Comparison of ENCODE assay signal across 11 cellular contexts in the genomic region with DNA sequence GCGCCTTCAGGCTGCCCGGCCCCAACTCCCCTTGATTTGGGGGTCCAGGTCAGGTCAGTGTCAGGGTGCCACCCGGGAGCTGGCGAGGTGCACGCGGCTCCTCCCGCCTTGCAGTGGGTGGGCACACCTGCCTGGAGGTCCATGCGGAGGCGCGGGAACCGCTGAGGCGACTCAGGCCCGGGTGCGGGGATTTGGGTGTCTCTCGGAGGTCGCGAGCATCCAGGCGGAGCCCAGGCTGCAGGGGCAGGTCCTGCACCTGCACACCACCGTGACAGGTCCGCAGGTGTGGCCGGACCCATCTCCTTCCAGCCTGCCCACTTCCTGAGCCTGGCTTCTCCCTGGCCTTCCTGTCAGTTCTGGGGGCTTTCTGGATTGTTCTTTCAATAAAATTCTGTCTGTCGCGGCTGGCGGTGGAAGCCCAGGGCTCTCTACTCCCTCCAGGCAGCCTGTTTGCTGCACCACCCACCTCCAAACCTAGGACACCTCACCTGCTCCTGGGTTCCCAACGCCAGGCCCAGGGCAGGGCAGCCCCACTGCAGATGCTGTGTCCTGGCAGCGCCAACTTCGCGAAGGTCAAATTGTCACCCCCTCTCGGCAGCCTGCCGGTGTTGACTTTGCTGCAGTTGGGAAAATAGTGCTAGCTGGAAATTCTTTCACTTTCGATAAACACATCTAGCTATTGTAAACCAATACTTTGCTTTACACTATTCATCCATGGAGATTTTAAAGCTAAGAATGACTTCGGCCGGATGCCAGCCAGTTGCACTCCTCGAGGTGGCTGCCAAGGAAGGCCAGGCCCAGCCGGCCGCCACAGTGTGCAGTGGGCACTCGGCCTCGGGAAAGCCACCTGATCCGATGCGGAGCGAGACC. TPM values are rescaled to one million over a fixed set of nuclear protein-coding genes. Genes with fewer than 3 reads are reported as not detected.
DNase-seq lines count a peak whose midpoint lies in the region; ATAC-seq and TF ChIP-seq lines count a peak whose summit lies in the region.
"Had no signal": no experiment of that assay in that cellular context is flagged by ENCODE, and none has a peak within 500 bp of the region (broad histone marks: within the 10 kb centered on the region; RNA-seq: fewer than 3 reads in every experiment).

No MANE protein-coding gene starts in this region.

- H3K9ac ChIP-seq in colonic mucosa (ENCODE audit: low read depth in 2 of 2, low read length in 2 of 2), result peak overlapping the region; percentile 35 to 55

- peak; percentile 15 for DNase-seq in activated T-cell treated with anti-CD3 and anti-CD28 coated beads, Interleukin-2, amount 50 U/mL, for 1 hour
- DNase-seq in activated T-cell treated with anti-CD3 and anti-CD28 coated beads, Interleukin-2, amount 50 U/mL, for 72 hours, result no peak
- DNase-seq in colonic mucosa (peak; percentile 49), right lobe of liver (peak; percentile 66 to 73 (median 71)), tibial artery (peak; percentile 24 to 76), medulla oblongata (ENCODE audit: extremely low spot score) (no peak), NCI-H82 (lab: John Stamatoyannopoulos, UW) (no peak)

- no peak for TF ChIP-seq POLR2A in right lobe of liver (IDR thresholded peaks at IDR 0.05)

- peaks cover 0 to 2% of the 10 kb centered on the region in 2 donors for H3K36me3 Mint-ChIP-seq in activated T-cell treated with anti-CD3 and anti-CD28 coated beads, Interleukin-2, amount 50 U/mL, for 72 hours (ENCODE audit: insufficient read depth in 2 of 2)

- H3K27ac ChIP-seq in colonic mucosa, result no peak overlapping the region
- H3K27ac ChIP-seq in right lobe of liver, result peak overlapping the region in 1 of 3 donors; percentile 52
- peak overlapping the region; percentile 41 to 42 for H3K27ac ChIP-seq in tibial artery
- H3K27ac ChIP-seq: epithelial cell of prostate had no signal

- H3K4me1 ChIP-seq in colonic mucosa (peaks cover 12% of the 10 kb centered on the region), right lobe of liver (peaks cover 0 to 12% (median 4%) of the 10 kb centered on the region in 4 donors), tibial artery (peaks cover 8 to 56% (median 42%) of the 10 kb centered on the region in 4 donors)
- H3K4me1 ChIP-seq: HAP-1 had no signal

- H3K9me3 ChIP-seq in colonic mucosa (no peaks in the 10 kb centered on the region), right lobe of liver (no peaks in the 10 kb centered on the region), tibial artery (no peaks in the 10 kb centered on the region)
- H3K9me3 ChIP-seq: HAP-1 had no signal

- no peak overlapping the region for H3K27ac Mint-ChIP-seq in activated T-cell treated with anti-CD3 and anti-CD28 coated beads, Interleukin-2, amount 50 U/mL, for 72 hours

- intact Hi-C loops in colonic mucosa (cut with DNase I) (no loop called here), right lobe of liver (cut with DNase I) (no loop called here), tibial artery (cut with DNase I; ENCODE audit: low total_unique reads) (no loop called here)

- peaks cover 24% of the 10 kb centered on the region for H3K27me3 Mint-ChIP-seq in activated T-cell treated with anti-CD3 and anti-CD28 coated beads, Interleukin-2, amount 50 U/mL, for 72 hours (ENCODE audit: low read depth)

- 55% methylated on average over 14 of the region's 41 CpGs for WGBS in right lobe of liver (ENCODE audit: insufficient coverage, low coverage, low lambda C conversion rate, missing lambda C conversion rate)

- no peak overlapping the region for H3K4me3 Mint-ChIP-seq in activated T-cell treated with anti-CD3 and anti-CD28 coated beads, Interleukin-2, amount 50 U/mL, for 72 hours

- H3K27me3 ChIP-seq in colonic mucosa (peaks cover 14% of the 10 kb centered on the region), right lobe of liver (no peaks in the 10 kb centered on the region), tibial artery (peaks cover 0 to 49% of the 10 kb centered on the region in 2 donors)

- peaks cover 8% of the 10 kb centered on the region for H3K4me1 Mint-ChIP-seq in activated T-cell treated with anti-CD3 and anti-CD28 coated beads, Interleukin-2, amount 50 U/mL, for 72 hours (ENCODE audit: low read depth)

- ATAC-seq in activated T-cell treated with anti-CD3 and anti-CD28 coated beads, Interleukin-2, amount 50 U/mL, for 72 hours (replicated peaks in 1 of 2), result no peak
- ATAC-seq in right lobe of liver (peak; percentile 64 to 79 (median 71)), HG02759 (IDR thresholded peaks at IDR 0.05; ENCODE audit: unreplicated experiment) (no peak)
- ATAC-seq: naive thymus-derived CD4-positive, alpha-beta T cell had no signal

- TF ChIP-seq CTCF in colonic mucosa (IDR thresholded peaks at IDR 0.05) (no peak), right lobe of liver (IDR thresholded peaks at IDR 0.05) (peak in 1 of 4 donors; percentile 10), tibial artery (IDR thresholded peaks at IDR 0.05) (no peak)

- peaks cover 1 to 2% of the 10 kb centered on the region in 2 donors for H3K9me3 Mint-ChIP-seq in activated T-cell treated with anti-CD3 and anti-CD28 coated beads, Interleukin-2, amount 50 U/mL, for 72 hours

- no peaks in the 10 kb centered on the region for H3K36me3 ChIP-seq in colonic mucosa
- H3K36me3 ChIP-seq in right lobe of liver, result no peaks in the 10 kb centered on the region
- H3K36me3 ChIP-seq in tibial artery, result no peaks in the 10 kb centered on the region
- H3K36me3 ChIP-seq: HAP-1 had no signal

- H3K4me3 ChIP-seq in colonic mucosa (peak overlapping the region; percentile 14), right lobe of liver (peak overlapping the region in 1 of 3 donors; percentile 16), tibial artery (peak overlapping the region; percentile 30 to 39)
- H3K4me3 ChIP-seq: HAP-1 had no signal

RNA-seq across cellular contexts. Expression of a gene that starts 35.9 kb away (rescaled TPM):
- 10 to 100 TPM; 15.9 to 18.6 TPM for total RNA-seq in activated T-cell treated with anti-CD3 and anti-CD28 coated beads, Interleukin-2, amount 50 U/mL, for 72 hours
- 10 to 100 TPM; 16.0 to 34.7 TPM for total RNA-seq in colonic mucosa
- total RNA-seq in right lobe of liver, result 10 to 100 TPM; 27.9 to 60.1 (median 45.7) TPM

RNA-seq across cellular contexts. Expression of a gene that starts 54.1 kb away (rescaled TPM):
- not detected for total RNA-seq in activated T-cell treated with anti-CD3 and anti-CD28 coated beads, Interleukin-2, amount 50 U/mL, for 72 hours
- total RNA-seq in colonic mucosa (1 to 10 TPM in 1 of 2 donors, under 1 TPM in 1; 0.77 to 3.8 TPM), right lobe of liver (10 to 100 TPM in 5 of 6 experiments, 1 to 10 TPM in 1; 9.6 to 30.9 (median 23.0) TPM)

Comparison
In these comparisons a context has a peak if more than half of its experiments do, and no peak if none do; other contexts are left out.
1. DNase-seq: peak in activated T-cell treated with anti-CD3 and anti-CD28 coated beads, Interleukin-2, amount 50 U/mL, for 1 hour (single experiment), colonic mucosa (single experiment), right lobe of liver (3 of 3) and tibial artery (2 of 2); none in activated T-cell treated with anti-CD3 and anti-CD28 coated beads, Interleukin-2, amount 50 U/mL, for 72 hours (0 of 2), medulla oblongata (single experiment) and NCI-H82 (single experiment).
2. ATAC-seq: peak in right lobe of liver (4 of 4); none in activated T-cell treated with anti-CD3 and anti-CD28 coated beads, Interleukin-2, amount 50 U/mL, for 72 hours (0 of 2) and HG02759 (single experiment).